Comparison of ENCODE assay signal across 22 cellular contexts in genomic region chr1:181488884-181489283, GRCh38. TPM values are rescaled to one million over a fixed set of nuclear protein-coding genes. Genes with fewer than 3 reads are reported as not detected.
A peak's percentile ranks its signal among the peaks of the same experiment; 100 is the strongest.
DNase-seq lines count a peak whose midpoint lies in the region; ATAC-seq, FAIRE-seq and TF ChIP-seq lines count a peak whose summit lies in the region.
"Had no signal": no experiment of that assay in that cellular context is flagged by ENCODE, and none has a peak within 500 bp of the region (broad histone marks: within the 10 kb centered on the region; RNA-seq: fewer than 3 reads in every experiment).

No MANE protein-coding gene starts in this region.

- H3K4me1 ChIP-seq in SK-N-SH (ENCODE audit: control insufficient read depth in 1 of 2, insufficient read depth in 2 of 2, low read depth in 1 of 2, low read length in 1 of 2) (no peaks in the 10 kb centered on the region), OCI-LY3 (ENCODE audit: low read length) (no peaks in the 10 kb centered on the region), neutrophil (ENCODE audit: control insufficient read depth in 1 of 2, insufficient read depth in 1 of 2, low read depth in 1 of 2, low read length in 1 of 2) (peaks cover 31 to 37% of the 10 kb centered on the region in 2 experiments)
- H3K4me1 ChIP-seq: HAP-1 had no signal

- H3K4me2 ChIP-seq in SK-N-SH (0 out of 2 replicates have a peak overlapping the region, but pooled peaks have one; percentile 24), OCI-LY3 (ENCODE audit: low read length) (0 out of 2 replicates have a peak overlapping the region, but pooled peaks have one; percentile 4)

- H3K27me3 Mint-ChIP-seq in brain = peaks cover 31% of the 10 kb centered on the region

- 13% methylated on average over 2 of the region's 2 CpGs for WGBS in SK-N-SH (ENCODE audit: low lambda C conversion rate)

- H3K27ac Mint-ChIP-seq in brain = peak overlapping the region in 1 of 5 experiments; percentile 16
- H3K27ac Mint-ChIP-seq: B cell; CD8-positive, alpha-beta T cell had no signal

- no peaks in the 10 kb centered on the region for H3K79me2 ChIP-seq in SK-N-SH (ENCODE audit: insufficient read depth)
- H3K79me2 ChIP-seq in OCI-LY3 (ENCODE audit: low read length) = no peaks in the 10 kb centered on the region

- peaks cover 0 to 9% (median 0%) of the 10 kb centered on the region in 5 experiments for H3K9me3 Mint-ChIP-seq in brain
- H3K9me3 Mint-ChIP-seq: CD8-positive, alpha-beta T cell had no signal

- H3K9me2 ChIP-seq in SK-N-SH = no peaks in the 10 kb centered on the region

- H3K4me3 ChIP-seq in SK-N-SH (ENCODE audit: low read depth in 2 of 2, low read length in 1 of 2) (no peak overlapping the region), OCI-LY3 (ENCODE audit: low read length) (no peak overlapping the region), neutrophil (ENCODE audit: low read depth in 1 of 2, low read length in 1 of 2) (no peak overlapping the region)
- H3K4me3 ChIP-seq: BLaER1 treated with 17β-estradiol and CSF1 and Interleukin-3, amounts not matched to agents 10 nM and 100 nM; GM23248; HAP-1 had no signal

- H3K4me1 Mint-ChIP-seq in brain = peaks cover 91% of the 10 kb centered on the region

- no peak overlapping the region for H3K9ac ChIP-seq in SK-N-SH
- no peak overlapping the region for H3K9ac ChIP-seq in OCI-LY3 (ENCODE audit: low read length)
- H3K9ac ChIP-seq: BLaER1 treated with 17β-estradiol and CSF1 and Interleukin-3, amounts not matched to agents 10 nM and 100 nM; GM23248 had no signal

- H3K27ac ChIP-seq in SK-N-SH (ENCODE audit: low read depth in 2 of 2, low read length in 1 of 2) = no peak overlapping the region
- no peak overlapping the region for H3K27ac ChIP-seq in OCI-LY3 (ENCODE audit: low read length)
- H3K27ac ChIP-seq in neutrophil = peak overlapping the region; percentile 62
- H3K27ac ChIP-seq: BLaER1 treated with 17β-estradiol and CSF1 and Interleukin-3, amounts not matched to agents 10 nM and 100 nM; GM23248 had no signal

- TF ChIP-seq CTCF in SK-N-SH (IDR thresholded peaks at IDR 0.05) = no peak
- no peak for TF ChIP-seq CTCF in OCI-LY3 (IDR thresholded peaks at IDR 0.05; ENCODE audit: low read depth, low read length)
- TF ChIP-seq CTCF in brain (conservative IDR thresholded peaks at IDR 0.05) = no peak
- TF ChIP-seq CTCF in neutrophil (IDR thresholded peaks at IDR 0.05) = no peak
- no peak for TF ChIP-seq CTCF in omental fat pad (IDR thresholded peaks at IDR 0.05)
- TF ChIP-seq CTCF in D721Med (IDR thresholded peaks at IDR 0.05; ENCODE audit: insufficient read depth, missing control alignments) = no peak

- H3K36me3 Mint-ChIP-seq in brain = peaks cover 3% of the 10 kb centered on the region
- H3K36me3 Mint-ChIP-seq: CD8-positive, alpha-beta T cell had no signal

- POLR2A ChIA-PET in SK-N-SH (lab: Yijun Ruan, JAX) = no interaction called here

- H3K36me3 ChIP-seq in SK-N-SH (replicated peaks in 1 of 2; ENCODE audit: control insufficient read depth in 1 of 2, insufficient read depth in 2 of 2, low read length in 1 of 2) (no peaks in the 10 kb centered on the region), OCI-LY3 (replicated peaks; ENCODE audit: low read depth, low read length) (no peaks in the 10 kb centered on the region), neutrophil (no peaks in the 10 kb centered on the region)
- H3K36me3 ChIP-seq: BLaER1 treated with 17β-estradiol and CSF1 and Interleukin-3, amounts not matched to agents 10 nM and 100 nM; HAP-1 had no signal

- DNase-seq in SK-N-SH = no peak
- no peak for DNase-seq in omental fat pad (ENCODE audit: low spot score)
- DNase-seq in D721Med (ENCODE audit: insufficient read length, low spot score) = no peak
- DNase-seq in T1000 (lab: John Stamatoyannopoulos, UW) = no peak
- DNase-seq: Calu3; CD8-positive, alpha-beta T cell; DMS 273 treated with DMSO at 0.1 percent for 48 hours; DMS53; DND-41; EL; GM23248 had no signal

- no peak overlapping the region for H2AFZ ChIP-seq in SK-N-SH (ENCODE audit: low read depth)
- H2AFZ ChIP-seq in OCI-LY3 (ENCODE audit: low read depth, low read length) = no peak overlapping the region
- H2AFZ ChIP-seq: GM23248 had no signal

- FAIRE-seq in D721Med (lab: Jason Lieb, UNC) = no peak
- FAIRE-seq: GM12891, GM18507 had no signal

- TF ChIP-seq RAD21 in SK-N-SH (IDR thresholded peaks at IDR 0.05; ENCODE audit: low read length) = no peak

- CTCF ChIA-PET in SK-N-SH (lab: Yijun Ruan, JAX) = interaction anchor here (2.2 kb wide), 1 partner anchor 10 kb away, joined by 9 read pairs; no protein-coding TSS in a partner anchor

- H3K9me3 ChIP-seq in SK-N-SH = no peaks in the 10 kb centered on the region
- H3K9me3 ChIP-seq in OCI-LY3 (ENCODE audit: insufficient read depth, low read length) = no peaks in the 10 kb centered on the region
- no peaks in the 10 kb centered on the region for H3K9me3 ChIP-seq in neutrophil
- H3K9me3 ChIP-seq: HAP-1 had no signal

- no peak for TF ChIP-seq EP300 in SK-N-SH (IDR thresholded peaks at IDR 0.05; ENCODE audit: borderline replicate concordance in 1 of 2, low read depth in 1 of 2, low read length in 1 of 2)

- ATAC-seq in SK-N-SH treated with all-trans-retinoic acid at 6 μM for 48 hours (no peak), omental fat pad (ENCODE audit: low FRiP score) (no peak)
- ATAC-seq: CD8-positive, alpha-beta T cell had no signal

- H3F3A ChIP-seq in SK-N-SH (replicated peaks; ENCODE audit: insufficient read depth) = no peaks in the 10 kb centered on the region

- H4K20me1 ChIP-seq in SK-N-SH (ENCODE audit: insufficient read depth) (no peaks in the 10 kb centered on the region), OCI-LY3 (ENCODE audit: insufficient read depth, low read length) (no peaks in the 10 kb centered on the region)
- H4K20me1 ChIP-seq: BLaER1 treated with 17β-estradiol and CSF1 and Interleukin-3, amounts not matched to agents 10 nM and 100 nM had no signal

- peaks cover 7% of the 10 kb centered on the region for H3K27me3 ChIP-seq in SK-N-SH (ENCODE audit: insufficient read depth)
- peaks cover 70% of the 10 kb centered on the region for H3K27me3 ChIP-seq in OCI-LY3 (ENCODE audit: low read depth, low read length)
- H3K27me3 ChIP-seq in neutrophil = peaks cover 39% of the 10 kb centered on the region

- peak overlapping the region in 3 of 5 experiments; percentile 3 to 27 (median 19) for H3K4me3 Mint-ChIP-seq in brain
- H3K4me3 Mint-ChIP-seq: B cell; CD8-positive, alpha-beta T cell had no signal

TF ChIP-seq in SK-N-SH, 30 proteins besides CTCF, POLR2A, EP300 and RAD21 (continues in another document):
- no peak for TF ChIP-seq RFX5 (IDR thresholded peaks at IDR 0.05; ENCODE audit: low read length)
- TF ChIP-seq TAF1 (IDR thresholded peaks at IDR 0.05; ENCODE audit: borderline replicate concordance, low read depth, low read length) = no peak
- TF ChIP-seq FOXM1 (IDR thresholded peaks at IDR 0.05; ENCODE audit: low read depth) = no peak
- no peak for TF ChIP-seq EZH2phosphoT487 (IDR thresholded peaks at IDR 0.05; ENCODE audit: borderline replicate concordance, low read depth)
- TF ChIP-seq SMC3 (IDR thresholded peaks at IDR 0.05; ENCODE audit: low read depth, low read length) = no peak
- TF ChIP-seq PBX3 (IDR thresholded peaks at IDR 0.05) = no peak

TF ChIP-seq in SK-N-SH treated with all-trans-retinoic acid at 6 μM for 48 hours, 23 proteins besides CTCF, POLR2A, EP300 and RAD21:
- TF ChIP-seq TCF4 (CRISPR knock-in tag; IDR thresholded peaks at IDR 0.05; ENCODE audit: borderline replicate concordance) = no peak
- no peak for TF ChIP-seq BACH2 (CRISPR knock-in tag; IDR thresholded peaks at IDR 0.05; ENCODE audit: borderline replicate concordance)
- TF ChIP-seq ARNTL (CRISPR knock-in tag; IDR thresholded peaks at IDR 0.05; ENCODE audit: borderline replicate concordance, low read depth) = no peak

RNA-seq across cellular contexts. Expression of gene CACNA1E, which starts 5.6 kb away (rescaled TPM):
- polyA plus RNA-seq in SK-N-SH (2012; rRNA removed) (not detected in 2 replicates), brain (ENCODE audit: insufficient read depth, low read depth, low replicate concordance) (3.9 TPM)
- not detected in 2 replicates for polyA plus RNA-seq in SK-N-SH (2012; cell fraction: cytosol; rRNA removed)
- polyA plus RNA-seq in SK-N-SH (2012; cell fraction: nucleus; rRNA removed) = not detected in 2 replicates
- 1 to 10 TPM in 1 of 4 donors, under 1 TPM in 2, not detected in 1; 0.19 to 1.3 (median 0.44) TPM for total RNA-seq in omental fat pad
- total RNA-seq: A172; Calu3; CD8-positive, alpha-beta T cell; G401; GM23248 had no signal
- polyA plus RNA-seq: GM23248 had no signal
